In the genomic region with DNA sequence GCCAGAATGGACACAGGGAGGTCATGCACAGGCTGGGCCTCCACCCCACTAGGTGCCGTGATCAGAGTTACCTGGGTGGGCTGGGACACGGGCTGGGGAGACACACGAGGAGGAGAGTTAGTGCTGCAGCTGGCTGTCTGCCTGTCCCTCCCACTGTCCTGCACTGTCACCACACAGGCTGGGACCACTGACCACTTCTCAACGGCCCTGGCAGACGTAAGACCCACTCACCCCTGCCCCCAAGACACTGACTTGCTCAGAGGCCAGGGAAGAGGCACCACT, we compare ENCODE assay signal across 17 cellular contexts.
"Had no signal": no experiment of that assay in that cellular context is flagged by ENCODE, and none has a peak within 500 bp of the region (broad histone marks: within the 10 kb centered on the region; RNA-seq: fewer than 3 reads in every experiment).

No MANE protein-coding gene starts in this region.

- H3K9ac ChIP-seq: parathyroid adenoma had no signal

- DNase-seq: activated CD4-positive, alpha-beta T cell treated with anti-CD3 and anti-CD28 coated beads for 1 hour; activated CD8-positive, alpha-beta memory T cell treated with anti-CD3 and anti-CD28 coated beads for 24 hours; dorsolateral prefrontal cortex; foreskin keratinocyte; head of caudate nucleus; lower lobe of right lung; stimulated activated CD4-positive, alpha-beta T cell treated with anti-CD3 and anti-CD28 coated beads, Interleukin-2, amount 100 ng/mL, for 24 hours; T-cell; transverse colon; WERI-Rb-1 had no signal

- H3K4me3 ChIP-seq: dorsolateral prefrontal cortex, lower lobe of right lung, suprapubic skin, transverse colon, vagina had no signal

- H3K36me3 ChIP-seq: transverse colon had no signal

- H3K27me3 ChIP-seq: foreskin keratinocyte, suprapubic skin, transverse colon, vagina had no signal

- H3K27ac Mint-ChIP-seq: brain; natural killer cell treated with Interleukin-12 subunit alpha and Interleukin-12 subunit beta and Interleukin-15 and Interleukin-18, amount 100 ng/mL, for 72 hours; T-cell had no signal

- H3K4me1 ChIP-seq: foreskin keratinocyte, lower lobe of right lung, parathyroid adenoma, suprapubic skin, vagina had no signal

- H3K4me1 Mint-ChIP-seq: brain had no signal

- H3K4me3 Mint-ChIP-seq: brain; natural killer cell treated with Interleukin-12 subunit alpha and Interleukin-12 subunit beta and Interleukin-15 and Interleukin-18, amount 100 ng/mL, for 72 hours; stimulated activated naive CD8-positive, alpha-beta T cell treated with anti-CD3 and anti-CD28 coated beads, Interleukin-15, Interleukin-2, amounts not matched to agents 100 ng/mL and 50 ng/mL, for 24 hours; T-cell had no signal

- H3K27ac ChIP-seq: dorsolateral prefrontal cortex, epithelial cell of prostate, foreskin keratinocyte, lower lobe of right lung, parathyroid adenoma, suprapubic skin, vagina, WERI-Rb-1 had no signal

- H3K27me3 Mint-ChIP-seq: brain; natural killer cell treated with Interleukin-12 subunit alpha and Interleukin-12 subunit beta and Interleukin-15 and Interleukin-18, amount 100 ng/mL, for 72 hours; stimulated activated naive CD8-positive, alpha-beta T cell treated with anti-CD3 and anti-CD28 coated beads, Interleukin-15, Interleukin-2, amounts not matched to agents 100 ng/mL and 50 ng/mL, for 24 hours; T-cell had no signal

- H3K36me3 Mint-ChIP-seq: natural killer cell treated with Interleukin-12 subunit alpha and Interleukin-12 subunit beta and Interleukin-15 and Interleukin-18, amount 100 ng/mL, for 72 hours had no signal

- H3K9me3 Mint-ChIP-seq: natural killer cell treated with Interleukin-12 subunit alpha and Interleukin-12 subunit beta and Interleukin-15 and Interleukin-18, amount 100 ng/mL, for 72 hours; stimulated activated naive CD8-positive, alpha-beta T cell treated with anti-CD3 and anti-CD28 coated beads, Interleukin-15, Interleukin-2, amounts not matched to agents 100 ng/mL and 50 ng/mL, for 24 hours; T-cell had no signal

- ATAC-seq: lower lobe of right lung; natural killer cell treated with Interleukin-12 subunit alpha and Interleukin-12 subunit beta and Interleukin-15 and Interleukin-18, amount 100 ng/mL, for 72 hours; T-cell had no signal

- H3K9me3 ChIP-seq: lower lobe of right lung, suprapubic skin, transverse colon, vagina had no signal
